Comparison of ENCODE assay signal across 8 cellular contexts in genomic region chr7:22823142-22823497, GRCh38. TPM values are rescaled to one million over a fixed set of nuclear protein-coding genes. Genes with fewer than 3 reads are reported as not detected.
A peak's percentile ranks its signal among the peaks of the same experiment; 100 is the strongest.
DNase-seq lines count a peak whose midpoint lies in the region; ATAC-seq and TF ChIP-seq lines count a peak whose summit lies in the region.

No MANE protein-coding gene starts in this region.

- peaks cover 10% of the 10 kb centered on the region for H3K27me3 Mint-ChIP-seq in activated naive CD4-positive, alpha-beta T cell treated with anti-CD3 and anti-CD28 coated beads for 36 hours (ENCODE audit: low read depth)
- H3K27me3 Mint-ChIP-seq in activated naive CD8-positive, alpha-beta T cell treated with anti-CD3 and anti-CD28 coated beads for 36 hours: peaks cover 32% of the 10 kb centered on the region

- TF ChIP-seq CTCF in transverse colon (IDR thresholded peaks at IDR 0.05): no peak

- peak overlapping the region; percentile 96 for H3K27ac Mint-ChIP-seq in activated naive CD4-positive, alpha-beta T cell treated with anti-CD3 and anti-CD28 coated beads for 36 hours
- peak overlapping the region; percentile 93 for H3K27ac Mint-ChIP-seq in activated naive CD8-positive, alpha-beta T cell treated with anti-CD3 and anti-CD28 coated beads for 36 hours

- H3K36me3 ChIP-seq in transverse colon: no peaks in the 10 kb centered on the region

- peaks cover 0 to 28% (median 12%) of the 10 kb centered on the region in 4 donors for H3K4me1 ChIP-seq in transverse colon

- ATAC-seq in left colon: peak; percentile 3
- no peak for ATAC-seq in GM18858 (IDR thresholded peaks at IDR 0.05; ENCODE audit: unreplicated experiment)
- ATAC-seq in GM21515 (IDR thresholded peaks at IDR 0.05; ENCODE audit: unreplicated experiment): no peak

- in situ Hi-C loops in transverse colon (cut with MboI; ENCODE audit: low pct_ligation_motif_present in 1 of 4, low pct_unique_long_range_greater_than_20kb in 1 of 4, low sequenced_read_pairs in 3 of 4): no loop called here

- H3K9me3 Mint-ChIP-seq in activated naive CD4-positive, alpha-beta T cell treated with anti-CD3 and anti-CD28 coated beads for 36 hours: no peaks in the 10 kb centered on the region
- no peaks in the 10 kb centered on the region for H3K9me3 Mint-ChIP-seq in activated naive CD8-positive, alpha-beta T cell treated with anti-CD3 and anti-CD28 coated beads for 36 hours

- intact Hi-C loops in activated naive CD4-positive, alpha-beta T cell treated with anti-CD3 and anti-CD28 coated beads for 36 hours (cut with micrococcal nuclease): loop anchor here (2.0 to 5.0 kb wide), 3 partner anchors 96 to 1396 kb away; partner anchors contain the start of genes IL6, KLHL7 and SP4
- intact Hi-C loops in left colon (cut with DNase I, micrococcal nuclease): loop anchor here in 1 of 2 donors (10.0 kb wide), 1 partner anchor 192 kb away; the partner anchor contains the start of gene HYCC1
- intact Hi-C loops in transverse colon (cut with DNase I; ENCODE audit: low total_unique reads): no loop called here

- H3K4me3 Mint-ChIP-seq in activated naive CD4-positive, alpha-beta T cell treated with anti-CD3 and anti-CD28 coated beads for 36 hours: peak overlapping the region; percentile 99
- peak overlapping the region; percentile 98 for H3K4me3 Mint-ChIP-seq in activated naive CD8-positive, alpha-beta T cell treated with anti-CD3 and anti-CD28 coated beads for 36 hours

- H3K4me3 ChIP-seq in transverse colon: peak overlapping the region; percentile 12 to 95 (median 78)

- peaks cover 5% of the 10 kb centered on the region for H3K36me3 Mint-ChIP-seq in activated naive CD4-positive, alpha-beta T cell treated with anti-CD3 and anti-CD28 coated beads for 36 hours (ENCODE audit: low read depth)
- peaks cover 17% of the 10 kb centered on the region for H3K36me3 Mint-ChIP-seq in activated naive CD8-positive, alpha-beta T cell treated with anti-CD3 and anti-CD28 coated beads for 36 hours

- no peak for DNase-seq in activated naive CD4-positive, alpha-beta T cell treated with anti-CD3 and anti-CD28 coated beads for 36 hours
- no peak for DNase-seq in activated naive CD4-positive, alpha-beta T cell treated with Interleukin-2 at 50 U/mL for 16 hours
- DNase-seq in activated naive CD8-positive, alpha-beta T cell treated with anti-CD3 and anti-CD28 coated beads for 36 hours: no peak
- no peak for DNase-seq in left colon
- no peak for DNase-seq in transverse colon
- DNase-seq in dedifferentiated amniotic fluid mesenchymal stem cell (ENCODE audit: extremely low spot score): no peak

- H3K4me1 Mint-ChIP-seq in activated naive CD4-positive, alpha-beta T cell treated with anti-CD3 and anti-CD28 coated beads for 36 hours (ENCODE audit: low read depth): peaks cover 32% of the 10 kb centered on the region
- peaks cover 20% of the 10 kb centered on the region for H3K4me1 Mint-ChIP-seq in activated naive CD8-positive, alpha-beta T cell treated with anti-CD3 and anti-CD28 coated beads for 36 hours

- no peaks in the 10 kb centered on the region for H3K9me3 ChIP-seq in transverse colon

- CTCF ChIA-PET in activated naive CD4-positive, alpha-beta T cell treated with anti-CD3 and anti-CD28 coated beads for 36 hours (lab: Charles Lee): interaction anchor here (0.7 to 1.4 kb wide), 5 partner anchors 9 to 262 kb away, joined by 3 to 4 read pairs (median 4); no protein-coding TSS in a partner anchor

- H3K27ac ChIP-seq in transverse colon: peak overlapping the region; percentile 80 to 90 (median 84)

- TF ChIP-seq EP300 in transverse colon (IDR thresholded peaks at IDR 0.05; ENCODE audit: low read depth): no peak

- WGBS in transverse colon (ENCODE audit: low coverage in 1 of 2), 2 donors: 14 to 32% methylated on average over 2 to 3 of the region's 3 CpGs

- H3K27me3 ChIP-seq in transverse colon: peaks cover 26% of the 10 kb centered on the region

- TF ChIP-seq POLR2A in transverse colon (IDR thresholded peaks at IDR 0.05): no peak

RNA-seq across cellular contexts. Expression of gene TOMM7, which starts 0.5 kb away (rescaled TPM):
- total RNA-seq in activated naive CD4-positive, alpha-beta T cell treated with anti-CD3 and anti-CD28 coated beads for 36 hours: 100 to 1,000 TPM; 269 to 297 TPM
- total RNA-seq in activated naive CD8-positive, alpha-beta T cell treated with anti-CD3 and anti-CD28 coated beads for 36 hours: 100 to 1,000 TPM; 249 to 257 TPM
- total RNA-seq in left colon: 100 to 1,000 TPM; 207 to 251 TPM
- total RNA-seq in transverse colon: 1,000 to 10,000 TPM in 1 of 4 donors, 100 to 1,000 TPM in 2, 10 to 100 TPM in 1; 14.5 to 1,156 (median 144) TPM
